In the genomic region with DNA sequence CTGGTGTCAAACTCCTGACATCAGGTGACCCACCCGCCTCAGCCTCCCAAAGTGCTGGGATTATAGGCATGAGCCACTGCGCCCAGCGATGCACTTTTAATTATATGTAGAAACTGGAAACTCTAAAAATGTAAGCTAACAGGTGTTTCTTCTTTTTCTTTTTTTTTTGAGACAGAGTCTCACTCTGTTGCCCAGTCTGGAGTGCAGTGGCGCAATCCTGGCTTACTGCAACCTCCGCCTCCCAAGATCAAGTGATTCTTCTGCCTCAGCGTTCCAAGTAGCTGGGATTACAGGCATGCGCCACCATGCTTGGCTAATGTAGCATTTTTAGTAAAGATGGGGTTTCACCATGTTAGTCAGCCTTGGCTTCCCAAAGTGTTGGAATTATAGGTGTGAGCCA, we compare ENCODE assay signal across 1 cellular context.
TF ChIP-seq lines count a peak whose summit lies in the region.

No MANE protein-coding gene starts in this region.

TF ChIP-seq in HepG2, 621 proteins besides CTCF, POLR2A, EP300 and RAD21:
- TF ChIP-seq ZNF121 (CRISPR knock-in tag; IDR thresholded peaks at IDR 0.05): peak; percentile 78
